ENCODE assay signal across 28 cellular contexts in genomic region chr3:122615303-122615702, GRCh38. TPM values are rescaled to one million over a fixed set of nuclear protein-coding genes. Genes with fewer than 3 reads are reported as not detected.
DNase-seq lines count a peak whose midpoint lies in the region; ATAC-seq lines count a peak whose summit lies in the region.
"Had no signal": no experiment of that assay in that cellular context is flagged by ENCODE, and none has a peak within 500 bp of the region (broad histone marks: within the 10 kb centered on the region; RNA-seq: fewer than 3 reads in every experiment).

No MANE protein-coding gene starts in this region.

- H3K27me3 Mint-ChIP-seq in memory B cell, result no peaks in the 10 kb centered on the region
- H3K27me3 Mint-ChIP-seq: central memory CD8-positive, alpha-beta T cell; stimulated activated naive CD8-positive, alpha-beta T cell treated with anti-CD3 and anti-CD28 coated beads, Interleukin-15, amount 100 ng/mL, for 72 hours had no signal

- peaks cover 26% of the 10 kb centered on the region for H3K4me1 Mint-ChIP-seq in memory B cell

- no peak overlapping the region for H3K4me3 ChIP-seq in ACC112 (ENCODE audit: low read depth, low read length)
- H3K4me3 ChIP-seq: A549; BLaER1 treated with 17β-estradiol and CSF1 and Interleukin-3, amounts not matched to agents 10 nM and 100 nM; hepatocyte; spleen; tibial nerve had no signal

- no peak overlapping the region for H3K27ac ChIP-seq in ACC112 (ENCODE audit: low read depth, low read length)
- H3K27ac ChIP-seq: A549; BLaER1 treated with 17β-estradiol and CSF1 and Interleukin-3, amounts not matched to agents 10 nM and 100 nM; foreskin keratinocyte; hepatocyte; neutrophil; spleen; tibial nerve had no signal

- H3K36me3 Mint-ChIP-seq in memory B cell, result peaks cover 41% of the 10 kb centered on the region

- no peaks in the 10 kb centered on the region for H3K9me3 Mint-ChIP-seq in memory B cell
- H3K9me3 Mint-ChIP-seq: central memory CD8-positive, alpha-beta T cell had no signal

- H3K27ac Mint-ChIP-seq in memory B cell, result peak overlapping the region; percentile 55
- H3K27ac Mint-ChIP-seq: activated naive CD4-positive, alpha-beta T cell treated with anti-CD3 and anti-CD28 coated beads for 36 hours; activated T-cell treated with anti-CD3 and anti-CD28 coated beads, Interleukin-2, amount 50 U/mL, for 72 hours; stimulated activated naive CD8-positive, alpha-beta T cell treated with anti-CD3 and anti-CD28 coated beads, Interleukin-15, amount 100 ng/mL, for 72 hours had no signal

- no peak for ATAC-seq in memory B cell (ENCODE audit: low read depth)
- ATAC-seq: A549; activated CD4-positive, CD25-positive, alpha-beta regulatory T cell treated with anti-CD3 and anti-CD28 coated beads, Interleukin-2, amount 50 U/mL, for 24 hours; activated T-cell treated with anti-CD3 and anti-CD28 coated beads, Interleukin-2, amount 50 U/mL, for 72 hours; foreskin keratinocyte; stimulated activated naive CD8-positive, alpha-beta T cell treated with anti-CD3 and anti-CD28 coated beads, Interleukin-15, amount 100 ng/mL, for 72 hours had no signal

- H3K79me2 ChIP-seq in ACC112 (ENCODE audit: control insufficient read depth, insufficient read depth, low read length, unreplicated experiment), result no peaks in the 10 kb centered on the region
- H3K79me2 ChIP-seq: hepatocyte had no signal

- H3K4me1 ChIP-seq in ACC112 (ENCODE audit: control insufficient read depth, insufficient read depth, low read length, unreplicated experiment), result no peaks in the 10 kb centered on the region
- H3K4me1 ChIP-seq: A549, tibial nerve had no signal

- no peaks in the 10 kb centered on the region for H3K27me3 ChIP-seq in ACC112 (ENCODE audit: insufficient read depth, low read length)
- H3K27me3 ChIP-seq: BLaER1 treated with 17β-estradiol and CSF1 and Interleukin-3, amounts not matched to agents 10 nM and 100 nM; hepatocyte; neutrophil; spleen; tibial nerve had no signal

- peak overlapping the region; percentile 56 for H2AFZ ChIP-seq in ACC112 (ENCODE audit: low read length, unreplicated experiment)
- H2AFZ ChIP-seq: hepatocyte had no signal

- H3K36me3 ChIP-seq in ACC112 (ENCODE audit: insufficient read depth, low read length), result no peaks in the 10 kb centered on the region
- H3K36me3 ChIP-seq: neutrophil, tibial nerve had no signal

- H3K4me3 Mint-ChIP-seq in memory B cell, result no peak overlapping the region
- H3K4me3 Mint-ChIP-seq: activated naive CD4-positive, alpha-beta T cell treated with anti-CD3 and anti-CD28 coated beads for 36 hours; activated T-cell treated with anti-CD3 and anti-CD28 coated beads, Interleukin-2, amount 50 U/mL, for 72 hours; central memory CD8-positive, alpha-beta T cell; stimulated activated naive CD8-positive, alpha-beta T cell treated with anti-CD3 and anti-CD28 coated beads, Interleukin-15, amount 100 ng/mL, for 72 hours had no signal

- DNase-seq in HT1080 (ENCODE audit: low read depth), result peak; percentile 36
- peak; percentile 30 for DNase-seq in amniotic epithelial cell (ENCODE audit: low read depth)
- no peak for DNase-seq in memory B cell (ENCODE audit: low spot score in 2 of 2)
- DNase-seq in stimulated activated CD8-positive, alpha-beta memory T cell treated with anti-CD3 and anti-CD28 coated beads, Interleukin-4, amount 100 ng/mL, for 48 hours, result no peak
- no peak for DNase-seq in activated CD4-positive, alpha-beta T cell treated with anti-CD3 and anti-CD28 coated beads, Interleukin-2, amount 50 U/mL, for 4 hours
- DNase-seq in activated CD4-positive, alpha-beta T cell treated with anti-CD3 and anti-CD28 coated beads for 1 hour, result no peak
- DNase-seq in stimulated activated CD4-positive, alpha-beta T cell treated with anti-CD3 and anti-CD28 coated beads, Interleukin-4, amount 100 ng/mL, for 4 hours, result no peak
- DNase-seq: activated naive CD4-positive, alpha-beta T cell treated with anti-CD3 and anti-CD28 coated beads for 36 hours; activated T-cell treated with anti-CD3 and anti-CD28 coated beads, Interleukin-2, amount 50 U/mL, for 72 hours; Calu3; erythroblast; foreskin keratinocyte; islet precursor cell; MM.1S; NCI-H1436 treated with DMSO at 0.1 percent for 48 hours; NCI-H510A; spleen; stimulated activated CD4-positive, alpha-beta T cell treated with anti-CD3 and anti-CD28 coated beads, Interleukin-4, amount 100 ng/mL, for 24 hours; stimulated activated naive CD8-positive, alpha-beta T cell treated with anti-CD3 and anti-CD28 coated beads, Interleukin-15, amount 100 ng/mL, for 72 hours; T1000 had no signal

RNA-seq across cellular contexts. Expression of gene PARP15, which starts 37.9 kb away (rescaled TPM):
- total RNA-seq in HT1080 (2014; rRNA removed; shearing (Covaris generic)), result not detected in 2 replicates
- polyA plus RNA-seq in HT1080 (2015; cell fraction: cytosol; rRNA removed), result not detected in 2 replicates
- polyA plus RNA-seq in HT1080 (2015; cell fraction: nucleus; rRNA removed), result 0.07 TPM in 1 of 2 replicates, not detected in the other

RNA-seq across cellular contexts. Expression of gene DTX3L, which starts 51.2 kb away (rescaled TPM):
- total RNA-seq in HT1080 (2014; rRNA removed; shearing (Covaris generic)), result 17.4 and 22.5 TPM in 2 replicates
- polyA plus RNA-seq in HT1080 (2015; cell fraction: cytosol; rRNA removed), result 16.5 and 21.6 TPM in 2 replicates
- polyA plus RNA-seq in HT1080 (2015; cell fraction: nucleus; rRNA removed), result 22.4 and 22.7 TPM in 2 replicates

RNA-seq across cellular contexts. Expression of gene PARP9, which starts 51.2 kb away (rescaled TPM):
- 10.5 and 10.7 TPM in 2 replicates for total RNA-seq in HT1080 (2014; rRNA removed; shearing (Covaris generic))
- 8.6 and 9.1 TPM in 2 replicates for polyA plus RNA-seq in HT1080 (2015; cell fraction: cytosol; rRNA removed)
- polyA plus RNA-seq in HT1080 (2015; cell fraction: nucleus; rRNA removed), result 17.8 and 18.4 TPM in 2 replicates

Comparison
In these comparisons a context has a peak if more than half of its experiments do, and no peak if none do; other contexts are left out.
1. DNase-seq: peak in HT1080 (single experiment) and amniotic epithelial cell (single experiment); none in memory B cell (0 of 2), stimulated activated CD8-positive, alpha-beta memory T cell treated with anti-CD3 and anti-CD28 coated beads, Interleukin-4, amount 100 ng/mL, for 48 hours (single experiment), activated CD4-positive, alpha-beta T cell treated with anti-CD3 and anti-CD28 coated beads, Interleukin-2, amount 50 U/mL, for 4 hours (0 of 2), activated CD4-positive, alpha-beta T cell treated with anti-CD3 and anti-CD28 coated beads for 1 hour (single experiment) and stimulated activated CD4-positive, alpha-beta T cell treated with anti-CD3 and anti-CD28 coated beads, Interleukin-4, amount 100 ng/mL, for 4 hours (0 of 2).